ENCODE assay signal across 9 cellular contexts in the genomic region with DNA sequence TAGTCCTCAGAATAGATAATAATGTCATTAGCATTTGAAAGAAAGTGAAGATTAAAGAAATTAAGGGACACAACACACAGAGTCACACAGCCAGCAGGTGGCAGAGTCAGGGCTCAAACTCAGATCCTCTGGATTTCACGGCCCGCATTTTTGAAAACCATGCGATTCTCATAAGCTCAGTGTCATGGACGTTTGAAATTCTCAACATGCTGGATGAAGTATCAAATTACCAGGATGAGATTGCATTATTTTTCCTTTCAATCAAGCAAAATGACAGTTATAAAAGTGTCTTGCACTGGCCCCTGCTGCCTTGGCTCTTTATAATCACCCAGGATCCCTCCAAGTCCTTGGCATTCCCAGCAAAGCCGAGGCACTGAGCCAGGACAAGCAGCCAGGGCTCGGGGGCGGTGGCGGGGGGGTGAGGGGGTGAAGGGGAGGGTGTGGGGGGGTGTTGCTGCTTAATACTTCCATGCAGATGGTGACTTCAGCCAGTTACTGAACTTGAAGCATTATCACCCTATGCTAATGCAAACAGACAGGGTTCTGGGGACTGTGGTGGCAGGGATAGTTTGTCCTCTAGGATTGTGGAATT. TPM values are rescaled to one million over a fixed set of nuclear protein-coding genes. Genes with fewer than 3 reads are reported as not detected.
DNase-seq lines count a peak whose midpoint lies in the region; ATAC-seq and TF ChIP-seq lines count a peak whose summit lies in the region.
"Had no signal": no experiment of that assay in that cellular context is flagged by ENCODE, and none has a peak within 500 bp of the region (broad histone marks: within the 10 kb centered on the region; RNA-seq: fewer than 3 reads in every experiment).

No MANE protein-coding gene starts in this region.

- peaks cover 2% of the 10 kb centered on the region for H3K27me3 Mint-ChIP-seq in activated B cell treated with CpG ODN at 0.5 μM for 24 hours

- ATAC-seq in activated B cell treated with CpG ODN at 0.5 μM for 24 hours (ENCODE audit: low read depth) (peak; percentile 67), GM19397 (IDR thresholded peaks at IDR 0.05; ENCODE audit: unreplicated experiment) (no peak)

- H2AFZ ChIP-seq in mammary epithelial cell (ENCODE audit: low read depth, low read length) = peak overlapping the region; percentile 83

- DNase-seq in GM03348 (ENCODE audit: low spot score) (peak; percentile 79), NB4 (ENCODE audit: low read depth) (peak; percentile 58), activated B cell treated with CpG ODN at 0.5 μM for 24 hours (peak; percentile 22), mammary epithelial cell (no peak), kidney glomerular epithelial cell (lab: John Stamatoyannopoulos, UW) (peak; percentile 59), HK-2 (ENCODE audit: unreplicated experiment) (no peak)
- DNase-seq in stimulated activated CD4-positive, alpha-beta T cell treated with anti-CD3 and anti-CD28 coated beads, Interleukin-2, amount 100 ng/mL, for 48 hours = peak; percentile 39 to 52

- no peaks in the 10 kb centered on the region for H3K79me2 ChIP-seq in mammary epithelial cell (ENCODE audit: insufficient read depth, low read length)

- H3K36me3 Mint-ChIP-seq in activated B cell treated with CpG ODN at 0.5 μM for 24 hours (ENCODE audit: low read depth) = no peaks in the 10 kb centered on the region

- no TSS peak for BruUV-seq in mammary epithelial cell (replicated peaks; lab: Mats Ljungman, UMichigan)

- POLR2A ChIA-PET in activated B cell treated with CpG ODN at 0.5 μM for 24 hours (lab: Charles Lee) = interaction anchor here (0.6 to 1.3 kb wide), 3 partner anchors 212 to 399 kb away, joined by 3 to 7 read pairs (median 6); a partner anchor contains a TSS

- H3K36me3 ChIP-seq in mammary epithelial cell (ENCODE audit: insufficient read depth, low read length) = no peaks in the 10 kb centered on the region

- H3K4me3 Mint-ChIP-seq in activated B cell treated with CpG ODN at 0.5 μM for 24 hours = no peak overlapping the region

- H3K4me1 ChIP-seq in mammary epithelial cell (ENCODE audit: insufficient read depth, low read length) = peaks cover 3% of the 10 kb centered on the region

- H3K9me3 ChIP-seq in mammary epithelial cell (replicated peaks; ENCODE audit: insufficient read depth, low read length) = no peaks in the 10 kb centered on the region

- no peak overlapping the region for H3K27ac ChIP-seq in mammary epithelial cell (ENCODE audit: insufficient read depth, low read depth, low read length)
- H3K27ac ChIP-seq: epithelial cell of prostate had no signal

- no peaks in the 10 kb centered on the region for H3K9me3 Mint-ChIP-seq in activated B cell treated with CpG ODN at 0.5 μM for 24 hours

- dilution Hi-C loops in mammary epithelial cell (cut with HindIII; ENCODE audit: low sequenced_read_pairs) = loop anchor here (5.0 kb wide), 1 partner anchor 80 kb away; no protein-coding TSS in a partner anchor

- H4K20me1 ChIP-seq in mammary epithelial cell (ENCODE audit: insufficient read depth, low read length) = no peaks in the 10 kb centered on the region

- intact Hi-C loops in activated B cell treated with CpG ODN at 0.5 μM for 24 hours (cut with micrococcal nuclease) (loop anchor here (1.0 to 5.0 kb wide), 7 partner anchors 165 to 765 kb away; no protein-coding TSS in a partner anchor), mammary epithelial cell (cut with micrococcal nuclease) (loop anchor here (5.0 to 10.0 kb wide), 4 partner anchors 40 to 275 kb away; a partner anchor contains a TSS)

- CTCF ChIA-PET in activated B cell treated with CpG ODN at 0.5 μM for 24 hours (lab: Charles Lee) = interaction anchor here (0.6 to 2.3 kb wide), 14 partner anchors 11 to 279 kb away, joined by 3 to 16 read pairs (median 3); a partner anchor contains a TSS
- CTCF ChIA-PET in mammary epithelial cell (lab: Charles Lee; ENCODE audit: low non-redundant PET) = no interaction called here

- peak overlapping the region; percentile 16 for H3K4me2 ChIP-seq in mammary epithelial cell (ENCODE audit: insufficient read depth, low read depth, low read length)

- no peak overlapping the region for H3K9ac ChIP-seq in mammary epithelial cell (ENCODE audit: insufficient read depth, low read length)

- TF ChIP-seq CTCF in NB4 (IDR thresholded peaks at IDR 0.05; ENCODE audit: low read depth, low read length) (peak; percentile 47), activated B cell treated with CpG ODN at 0.5 μM for 24 hours (IDR thresholded peaks at IDR 0.05) (no peak), mammary epithelial cell (conservative IDR thresholded peaks at IDR 0.05 in 1 of 2, IDR thresholded peaks at IDR 0.05 in 1 of 2; ENCODE audit: extremely low read depth in 1 of 2, insufficient read depth in 1 of 2, low read depth in 1 of 2, low read length in 2 of 2) (peak; percentile 38 to 64)

- TF ChIP-seq POLR2A in NB4 (IDR thresholded peaks at IDR 0.05; ENCODE audit: extremely low read depth, insufficient read length) = no peak

- H3K4me3 ChIP-seq in NB4 (ENCODE audit: low read depth, low read length) = no peak overlapping the region
- H3K4me3 ChIP-seq in mammary epithelial cell (replicated peaks in 1 of 3; ENCODE audit: insufficient read depth in 1 of 3, low read depth in 2 of 3, low read length in 3 of 3) = no peak overlapping the region

- WGBS in mammary epithelial cell (ENCODE audit: low coverage, missing lambda C conversion rate) = 5% methylated on average over 7 of the region's 8 CpGs

- H3K4me1 Mint-ChIP-seq in activated B cell treated with CpG ODN at 0.5 μM for 24 hours = peaks cover 3% of the 10 kb centered on the region

- in situ Hi-C loops in mammary epithelial cell (cut with MboI; ENCODE audit: low sequenced_read_pairs in 2 of 2) = no loop called here

- H3K27ac Mint-ChIP-seq in activated B cell treated with CpG ODN at 0.5 μM for 24 hours = no peak overlapping the region

- no peaks in the 10 kb centered on the region for H3K27me3 ChIP-seq in mammary epithelial cell (ENCODE audit: insufficient read depth, low read length)

RNA-seq across cellular contexts. Expression of a gene that starts 6.6 kb away (rescaled TPM):
- 7.1 TPM in 2 replicates for total RNA-seq in activated B cell treated with CpG ODN at 0.5 μM for 24 hours
- total RNA-seq in mammary epithelial cell = 10 to 100 TPM; 15.7 to 18.5 TPM
- polyA plus RNA-seq in mammary epithelial cell = 9.4 TPM
- polyA minus RNA-seq in mammary epithelial cell = 0.67 TPM

RNA-seq across cellular contexts. Expression of a gene that starts 32.2 kb away (rescaled TPM):
- total RNA-seq in activated B cell treated with CpG ODN at 0.5 μM for 24 hours (0.17 and 0.55 TPM in 2 replicates), mammary epithelial cell (1 to 10 TPM in 1 of 2 donors, under 1 TPM in 1; 0.24 to 7.8 TPM)
- 1.7 TPM for polyA plus RNA-seq in mammary epithelial cell
- 0.05 TPM for polyA minus RNA-seq in mammary epithelial cell

RNA-seq across cellular contexts. Expression of a gene that starts 49.6 kb away (rescaled TPM):
- total RNA-seq in activated B cell treated with CpG ODN at 0.5 μM for 24 hours (0.29 and 0.34 TPM in 2 replicates), mammary epithelial cell (1 to 10 TPM; 1.5 to 8.0 TPM)
- polyA plus RNA-seq in mammary epithelial cell = 0.42 TPM
- polyA minus RNA-seq in mammary epithelial cell = not detected

Comparison
In these comparisons a context has a peak if more than half of its experiments do, and no peak if none do; other contexts are left out.
1. DNase-seq: peak in GM03348 (single experiment), NB4 (single experiment), activated B cell treated with CpG ODN at 0.5 μM for 24 hours (single experiment), kidney glomerular epithelial cell (single experiment) and stimulated activated CD4-positive, alpha-beta T cell treated with anti-CD3 and anti-CD28 coated beads, Interleukin-2, amount 100 ng/mL, for 48 hours (2 of 2); none in mammary epithelial cell (single experiment) and HK-2 (single experiment).